Comparison of ENCODE assay signal across 25 cellular contexts in genomic region chr12:47962198-47962597, GRCh38. TPM values are rescaled to one million over a fixed set of nuclear protein-coding genes. Genes with fewer than 3 reads are reported as not detected.
"Had no signal": no experiment of that assay in that cellular context is flagged by ENCODE, and none has a peak within 500 bp of the region (broad histone marks: within the 10 kb centered on the region; RNA-seq: fewer than 3 reads in every experiment).

No MANE protein-coding gene starts in this region.

- H3K27me3 ChIP-seq: heart left ventricle, ovary, testis had no signal

- H3K9me3 ChIP-seq: heart left ventricle, ovary, testis, tibial nerve had no signal

- H3K36me3 ChIP-seq: ovary had no signal

- H3K9me3 Mint-ChIP-seq: stimulated activated memory B cell treated with anti-CD40 and anti-IgM and Interleukin-4, amounts not matched to agents 10 μg/mL and 1 μg/mL and 100 μg/mL, for 72 hours; stimulated activated naive CD8-positive, alpha-beta T cell treated with anti-CD3 and anti-CD28 coated beads, Interleukin-15, Interleukin-2, amounts not matched to agents 100 ng/mL and 50 ng/mL, for 24 hours had no signal

- DNase-seq: central memory CD4-positive, alpha-beta T cell; effector CD8-positive, alpha-beta T cell; heart left ventricle; hippocampal formation; kidney glomerular epithelial cell; nephron progenitor cell; ovary; right cardiac atrium; stimulated activated CD4-positive, alpha-beta T cell treated with anti-CD3 and anti-CD28 coated beads, Interleukin-4, amount 100 ng/mL, for 24 hours; testis had no signal

- H3K4me3 ChIP-seq: smooth muscle cell had no signal

- FAIRE-seq: frontal cortex, islet of Langerhans had no signal

- ATAC-seq: esophagus mucosa; heart left ventricle; right cardiac atrium; stimulated activated memory B cell treated with anti-CD40 and anti-IgM and Interleukin-4, amounts not matched to agents 10 μg/mL and 1 μg/mL and 100 μg/mL, for 72 hours had no signal

- H3K4me3 Mint-ChIP-seq: nephron progenitor cell had no signal

- H3K27ac Mint-ChIP-seq: nephron progenitor cell; stimulated activated naive CD8-positive, alpha-beta T cell treated with anti-CD3 and anti-CD28 coated beads, Interleukin-15, Interleukin-2, amounts not matched to agents 100 ng/mL and 50 ng/mL, for 24 hours had no signal

RNA-seq across cellular contexts. Expression of gene COL2A1, which starts 42.1 kb away (rescaled TPM):
- total RNA-seq: dermis microvascular lymphatic vessel endothelial cell, esophagus mucosa, fibroblast of lung, glomerular endothelial cell, lung microvascular endothelial cell, mesenteric fat pad, mononuclear cell, right cardiac atrium, tibial nerve, ureter had no signal
- polyA plus RNA-seq: fibroblast of lung, liver had no signal

RNA-seq across cellular contexts. Expression of gene VDR, which starts 57.4 kb away (rescaled TPM):
- total RNA-seq: frontal cortex, lung microvascular endothelial cell had no signal
